8 cellular contexts compared by ENCODE assay signal in genomic region chr14:22471545-22472121, GRCh38.
DNase-seq lines count a peak whose midpoint lies in the region; ATAC-seq and TF ChIP-seq lines count a peak whose summit lies in the region.

No MANE protein-coding gene starts in this region.

- no peaks in the 10 kb centered on the region for H3K9me3 Mint-ChIP-seq in activated CD4-positive, alpha-beta memory T cell treated with anti-CD3 and anti-CD28 coated beads for 36 hours
- no peaks in the 10 kb centered on the region for H3K9me3 Mint-ChIP-seq in activated CD4-positive, alpha-beta memory T cell treated with anti-CD3 and anti-CD28 coated beads, Interleukin-2, amount 10 ng/mL, durations not matched to agents 7 days and 5 days
- no peaks in the 10 kb centered on the region for H3K9me3 Mint-ChIP-seq in activated B cell treated with CpG ODN at 0.5 μM for 24 hours
- no peaks in the 10 kb centered on the region for H3K9me3 Mint-ChIP-seq in CD8-positive, alpha-beta memory T cell

- no peak for TF ChIP-seq POLR2A in transverse colon (IDR thresholded peaks at IDR 0.05)

- no peak overlapping the region for H3K4me2 ChIP-seq in PC-9

- BruUV-seq in PC-9 (replicated peaks; lab: Mats Ljungman, UMichigan), result no TSS peak

- no peak for DNase-seq in activated CD4-positive, alpha-beta memory T cell treated with anti-CD3 and anti-CD28 coated beads for 36 hours
- DNase-seq in activated CD4-positive, alpha-beta memory T cell treated with anti-CD3 and anti-CD28 coated beads, Interleukin-2, amount 10 ng/mL, durations not matched to agents 7 days and 5 days, result no peak
- DNase-seq in activated B cell treated with CpG ODN at 0.5 μM for 24 hours (no peak), iris pigment epithelial cell (ENCODE audit: low read depth) (peak; percentile 64), transverse colon (peak; percentile 46), NCI-H1436 (lab: John Stamatoyannopoulos, UW) (no peak), PC-9 (no peak)
- DNase-seq in CD8-positive, alpha-beta memory T cell, result no peak

- no peaks in the 10 kb centered on the region for H4K20me1 ChIP-seq in PC-9 (ENCODE audit: insufficient read depth)

- TF ChIP-seq EP300 in transverse colon (IDR thresholded peaks at IDR 0.05; ENCODE audit: low read depth), result no peak

- no peaks in the 10 kb centered on the region for H3K79me2 ChIP-seq in PC-9 (ENCODE audit: low read depth)

- H3K27me3 Mint-ChIP-seq in activated CD4-positive, alpha-beta memory T cell treated with anti-CD3 and anti-CD28 coated beads for 36 hours, result no peaks in the 10 kb centered on the region
- H3K27me3 Mint-ChIP-seq in activated CD4-positive, alpha-beta memory T cell treated with anti-CD3 and anti-CD28 coated beads, Interleukin-2, amount 10 ng/mL, durations not matched to agents 7 days and 5 days, result no peaks in the 10 kb centered on the region
- no peaks in the 10 kb centered on the region for H3K27me3 Mint-ChIP-seq in activated B cell treated with CpG ODN at 0.5 μM for 24 hours
- H3K27me3 Mint-ChIP-seq in CD8-positive, alpha-beta memory T cell, result no peaks in the 10 kb centered on the region

- POLR2A ChIA-PET in activated CD4-positive, alpha-beta memory T cell treated with anti-CD3 and anti-CD28 coated beads for 36 hours (lab: Charles Lee), result no interaction called here
- POLR2A ChIA-PET in activated CD4-positive, alpha-beta memory T cell treated with anti-CD3 and anti-CD28 coated beads, Interleukin-2, amount 10 ng/mL, durations not matched to agents 7 days and 5 days (lab: Charles Lee), result no interaction called here
- POLR2A ChIA-PET in activated B cell treated with CpG ODN at 0.5 μM for 24 hours (lab: Charles Lee), result interaction anchor here (0.7 to 17.2 kb wide), 7 partner anchors 8 to 81 kb away, joined by 3 to 243 read pairs (median 6); no protein-coding TSS in a partner anchor
- POLR2A ChIA-PET in CD8-positive, alpha-beta memory T cell (lab: Charles Lee), result no interaction called here
- POLR2A ChIA-PET in PC-9 (lab: Charles Lee; ENCODE audit: unreplicated experiment), result no interaction called here

- H3K9me2 ChIP-seq in PC-9 (ENCODE audit: insufficient read depth), result no peaks in the 10 kb centered on the region

- no peak for ATAC-seq in activated B cell treated with CpG ODN at 0.5 μM for 24 hours (ENCODE audit: low read depth)

- H3K27me3 ChIP-seq in transverse colon (no peaks in the 10 kb centered on the region), PC-9 (ENCODE audit: insufficient read depth, low read depth) (no peaks in the 10 kb centered on the region)
- H3K27me3 ChIP-seq in CD8-positive, alpha-beta memory T cell (ENCODE audit: insufficient read depth, low read length, poor library complexity, severe bottlenecking), result no peaks in the 10 kb centered on the region

- no peaks in the 10 kb centered on the region for H3K36me3 Mint-ChIP-seq in activated CD4-positive, alpha-beta memory T cell treated with anti-CD3 and anti-CD28 coated beads for 36 hours
- no peaks in the 10 kb centered on the region for H3K36me3 Mint-ChIP-seq in activated CD4-positive, alpha-beta memory T cell treated with anti-CD3 and anti-CD28 coated beads, Interleukin-2, amount 10 ng/mL, durations not matched to agents 7 days and 5 days (ENCODE audit: low read depth)
- H3K36me3 Mint-ChIP-seq in activated B cell treated with CpG ODN at 0.5 μM for 24 hours (ENCODE audit: low read depth), result no peaks in the 10 kb centered on the region
- H3K36me3 Mint-ChIP-seq in CD8-positive, alpha-beta memory T cell, result no peaks in the 10 kb centered on the region

- H3K9me3 ChIP-seq in transverse colon (no peaks in the 10 kb centered on the region), PC-9 (ENCODE audit: insufficient read depth, low read depth) (no peaks in the 10 kb centered on the region)
- no peaks in the 10 kb centered on the region for H3K9me3 ChIP-seq in CD8-positive, alpha-beta memory T cell (ENCODE audit: low read length)

- H3K36me3 ChIP-seq in transverse colon, result no peaks in the 10 kb centered on the region
- no peaks in the 10 kb centered on the region for H3K36me3 ChIP-seq in CD8-positive, alpha-beta memory T cell (ENCODE audit: insufficient read depth, low read length)
- H3K36me3 ChIP-seq in PC-9 (ENCODE audit: low read depth), result no peaks in the 10 kb centered on the region

- H3K4me3 Mint-ChIP-seq in activated CD4-positive, alpha-beta memory T cell treated with anti-CD3 and anti-CD28 coated beads for 36 hours, result no peak overlapping the region
- H3K4me3 Mint-ChIP-seq in activated CD4-positive, alpha-beta memory T cell treated with anti-CD3 and anti-CD28 coated beads, Interleukin-2, amount 10 ng/mL, durations not matched to agents 7 days and 5 days, result no peak overlapping the region
- H3K4me3 Mint-ChIP-seq in activated B cell treated with CpG ODN at 0.5 μM for 24 hours, result no peak overlapping the region
- H3K4me3 Mint-ChIP-seq in CD8-positive, alpha-beta memory T cell, result no peak overlapping the region

- H3F3A ChIP-seq in PC-9 (ENCODE audit: insufficient read depth, low read depth), result peaks cover 5% of the 10 kb centered on the region; the same call in 1 of the 2 replicates

- H2AFZ ChIP-seq in PC-9, result no peak overlapping the region

- CTCF ChIA-PET in activated CD4-positive, alpha-beta memory T cell treated with anti-CD3 and anti-CD28 coated beads for 36 hours (lab: Charles Lee), result no interaction called here
- CTCF ChIA-PET in activated CD4-positive, alpha-beta memory T cell treated with anti-CD3 and anti-CD28 coated beads, Interleukin-2, amount 10 ng/mL, durations not matched to agents 7 days and 5 days (lab: Charles Lee), result no interaction called here
- CTCF ChIA-PET in activated B cell treated with CpG ODN at 0.5 μM for 24 hours (lab: Charles Lee) (interaction anchor here (0.7 to 9.2 kb wide), 18 partner anchors 9 to 157 kb away, joined by 3 to 113 read pairs (median 5); no protein-coding TSS in a partner anchor), PC-9 (lab: Charles Lee) (interaction anchor here (1.5 kb wide), 1 partner anchor 81 kb away, joined by 3 read pairs; no protein-coding TSS in a partner anchor)
- CTCF ChIA-PET in CD8-positive, alpha-beta memory T cell (lab: Charles Lee), result no interaction called here

- TF ChIP-seq CTCF in activated B cell treated with CpG ODN at 0.5 μM for 24 hours (IDR thresholded peaks at IDR 0.05) (no peak), transverse colon (IDR thresholded peaks at IDR 0.05) (peak; percentile 35 to 51 (median 38)), PC-9 (conservative IDR thresholded peaks at IDR 0.05) (no peak)

- H3K4me1 Mint-ChIP-seq in activated CD4-positive, alpha-beta memory T cell treated with anti-CD3 and anti-CD28 coated beads for 36 hours (ENCODE audit: low read depth), result no peaks in the 10 kb centered on the region
- no peaks in the 10 kb centered on the region for H3K4me1 Mint-ChIP-seq in activated CD4-positive, alpha-beta memory T cell treated with anti-CD3 and anti-CD28 coated beads, Interleukin-2, amount 10 ng/mL, durations not matched to agents 7 days and 5 days
- H3K4me1 Mint-ChIP-seq in activated B cell treated with CpG ODN at 0.5 μM for 24 hours, result peaks cover 80% of the 10 kb centered on the region
- no peaks in the 10 kb centered on the region for H3K4me1 Mint-ChIP-seq in CD8-positive, alpha-beta memory T cell

- peaks cover 0 to 3% (median 0%) of the 10 kb centered on the region in 4 donors for H3K4me1 ChIP-seq in transverse colon
- H3K4me1 ChIP-seq in CD8-positive, alpha-beta memory T cell (ENCODE audit: insufficient read depth, low read length), result no peaks in the 10 kb centered on the region
- peaks cover 8% of the 10 kb centered on the region for H3K4me1 ChIP-seq in PC-9 (replicated peaks; ENCODE audit: insufficient read depth)

- in situ Hi-C loops in transverse colon (cut with MboI; ENCODE audit: low pct_ligation_motif_present in 1 of 4, low pct_unique_long_range_greater_than_20kb in 1 of 4, low sequenced_read_pairs in 3 of 4), result loop anchor here (5.0 to 25.0 kb wide), 3 partner anchors 79 to 159 kb away; no protein-coding TSS in a partner anchor

- 46% methylated on average over 7 of the region's 7 CpGs; no CpG with 5 or more reads in 1 of the 2 donors for WGBS in transverse colon (ENCODE audit: low coverage in 1 of 2), 2 donors

- H3K27ac Mint-ChIP-seq in activated CD4-positive, alpha-beta memory T cell treated with anti-CD3 and anti-CD28 coated beads for 36 hours, result peak overlapping the region; percentile 8
- H3K27ac Mint-ChIP-seq in activated CD4-positive, alpha-beta memory T cell treated with anti-CD3 and anti-CD28 coated beads, Interleukin-2, amount 10 ng/mL, durations not matched to agents 7 days and 5 days, result no peak overlapping the region
- peak overlapping the region; percentile 62 for H3K27ac Mint-ChIP-seq in activated B cell treated with CpG ODN at 0.5 μM for 24 hours
- H3K27ac Mint-ChIP-seq in CD8-positive, alpha-beta memory T cell, result no peak overlapping the region

- intact Hi-C loops in activated CD4-positive, alpha-beta memory T cell treated with anti-CD3 and anti-CD28 coated beads for 36 hours (cut with micrococcal nuclease), result no loop called here
- intact Hi-C loops in activated B cell treated with CpG ODN at 0.5 μM for 24 hours (cut with micrococcal nuclease) (loop anchor here (2.0 to 5.0 kb wide), 2 partner anchors 181 to 381 kb away; no protein-coding TSS in a partner anchor), transverse colon (cut with DNase I; ENCODE audit: low total_unique reads) (loop anchor here (5.0 kb wide), 1 partner anchor 84 kb away; no protein-coding TSS in a partner anchor), PC-9 (cut with micrococcal nuclease; ENCODE audit: unreplicated experiment) (loop anchor here (5.0 kb wide), 2 partner anchors 159 to 244 kb away; no protein-coding TSS in a partner anchor)

- H3K4me3 ChIP-seq in transverse colon (no peak overlapping the region), PC-9 (no peak overlapping the region)
- no peak overlapping the region for H3K4me3 ChIP-seq in CD8-positive, alpha-beta memory T cell (ENCODE audit: low read length)

- H3K27ac ChIP-seq in transverse colon, result no peak overlapping the region
- no peak overlapping the region for H3K27ac ChIP-seq in CD8-positive, alpha-beta memory T cell (ENCODE audit: low read depth, low read length)
- H3K27ac ChIP-seq in PC-9, result no peak overlapping the region

Comparison
In these comparisons a context has a peak if more than half of its experiments do, and no peak if none do; other contexts are left out.
1. H3K27ac Mint-ChIP-seq: peak in activated CD4-positive, alpha-beta memory T cell treated with anti-CD3 and anti-CD28 coated beads for 36 hours (single experiment) and activated B cell treated with CpG ODN at 0.5 μM for 24 hours (single experiment); none in activated CD4-positive, alpha-beta memory T cell treated with anti-CD3 and anti-CD28 coated beads, Interleukin-2, amount 10 ng/mL, durations not matched to agents 7 days and 5 days (single experiment) and CD8-positive, alpha-beta memory T cell (0 of 8).
2. DNase-seq: peak in iris pigment epithelial cell (single experiment) and transverse colon (single experiment); none in activated CD4-positive, alpha-beta memory T cell treated with anti-CD3 and anti-CD28 coated beads for 36 hours (single experiment), activated CD4-positive, alpha-beta memory T cell treated with anti-CD3 and anti-CD28 coated beads, Interleukin-2, amount 10 ng/mL, durations not matched to agents 7 days and 5 days (single experiment), activated B cell treated with CpG ODN at 0.5 μM for 24 hours (single experiment), CD8-positive, alpha-beta memory T cell (0 of 5), NCI-H1436 (single experiment) and PC-9 (0 of 2).
3. CTCF ChIP-seq: peak in transverse colon (5 of 5); none in activated B cell treated with CpG ODN at 0.5 μM for 24 hours (single experiment) and PC-9 (single experiment).
4. CTCF ChIA-PET loops: an anchor here in activated B cell treated with CpG ODN at 0.5 μM for 24 hours (0.7 to 9.2 kb wide) and PC-9 (1.5 kb wide); none called in activated CD4-positive, alpha-beta memory T cell treated with anti-CD3 and anti-CD28 coated beads for 36 hours, activated CD4-positive, alpha-beta memory T cell treated with anti-CD3 and anti-CD28 coated beads, Interleukin-2, amount 10 ng/mL, durations not matched to agents 7 days and 5 days and CD8-positive, alpha-beta memory T cell.